ENCODE assay signal across 9 cellular contexts in the genomic region with DNA sequence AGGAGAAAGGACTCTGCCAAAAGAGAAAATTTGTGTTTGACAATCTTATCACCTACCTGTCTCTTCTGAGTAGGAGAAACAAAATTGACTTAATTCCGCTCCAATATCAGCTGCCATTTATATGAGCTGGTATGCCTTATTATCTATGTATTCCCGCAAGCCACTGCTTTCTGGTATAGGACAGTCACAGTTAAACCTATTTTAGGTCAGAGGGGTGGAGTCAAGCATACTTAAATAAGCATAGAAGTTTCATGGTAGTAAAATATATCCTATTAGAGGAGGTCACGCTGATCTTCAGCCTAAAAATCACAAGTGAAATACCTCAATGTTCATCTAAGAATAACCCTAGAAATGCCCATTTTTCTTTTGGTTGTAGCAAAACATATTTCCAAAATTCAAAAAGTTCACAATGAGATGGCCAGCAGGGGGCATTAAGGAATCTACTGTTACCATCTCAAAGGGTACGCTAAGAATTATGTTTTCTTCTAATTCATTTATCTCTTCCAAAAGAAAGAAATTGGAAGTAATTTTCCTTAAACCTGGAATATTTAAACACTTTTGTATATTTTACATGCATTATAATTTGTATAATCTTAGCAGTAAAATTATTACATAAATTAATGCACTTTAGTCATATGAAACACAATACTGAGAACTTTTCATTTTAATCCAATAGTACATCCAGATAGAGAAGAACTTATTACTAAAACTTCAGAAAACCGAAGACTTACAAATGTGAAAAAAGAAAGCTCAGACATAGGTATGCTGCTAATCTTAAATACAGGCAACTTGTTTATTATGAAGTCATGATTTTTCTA. TPM values are rescaled to one million over a fixed set of nuclear protein-coding genes. Genes with fewer than 3 reads are reported as not detected.
DNase-seq lines count a peak whose midpoint lies in the region; ATAC-seq and TF ChIP-seq lines count a peak whose summit lies in the region.
"Had no signal": no experiment of that assay in that cellular context is flagged by ENCODE, and none has a peak within 500 bp of the region (broad histone marks: within the 10 kb centered on the region; RNA-seq: fewer than 3 reads in every experiment).

No MANE protein-coding gene starts in this region.

- ATAC-seq in GM18498 (IDR thresholded peaks at IDR 0.05; ENCODE audit: unreplicated experiment) = no peak

- H3K9me2 ChIP-seq in MM.1S (replicated peaks; ENCODE audit: insufficient read depth, low read length) = no peaks in the 10 kb centered on the region

- no peak overlapping the region for H2AFZ ChIP-seq in MM.1S (ENCODE audit: low read length)

- H3K9ac ChIP-seq in MM.1S (ENCODE audit: low read length) = no peak overlapping the region
- peak overlapping the region; percentile 40 for H3K9ac ChIP-seq in iPS-18a (ENCODE audit: low read length)
- H3K9ac ChIP-seq: BLaER1 treated with 17β-estradiol and CSF1 and Interleukin-3, amounts not matched to agents 10 nM and 100 nM had no signal

- H3K27me3 ChIP-seq in MM.1S (replicated peaks; ENCODE audit: insufficient read depth, low read length) (no peaks in the 10 kb centered on the region), iPS-18a (ENCODE audit: control insufficient read depth, insufficient read depth, low read length) (no peaks in the 10 kb centered on the region), thyroid gland (no peaks in the 10 kb centered on the region)
- H3K27me3 ChIP-seq: BLaER1 treated with 17β-estradiol and CSF1 and Interleukin-3, amounts not matched to agents 10 nM and 100 nM had no signal

- H3K36me3 ChIP-seq in MM.1S (replicated peaks; ENCODE audit: insufficient read depth, low read length) = no peaks in the 10 kb centered on the region
- H3K36me3 ChIP-seq in iPS-18a (ENCODE audit: control insufficient read depth, low read depth, low read length) = no peaks in the 10 kb centered on the region
- H3K36me3 ChIP-seq in thyroid gland = no peaks in the 10 kb centered on the region

- peaks cover 4% of the 10 kb centered on the region; the same call in 1 of the 2 replicates for H3K4me1 ChIP-seq in MM.1S (ENCODE audit: low read length)
- H3K4me1 ChIP-seq in iPS-18a (ENCODE audit: control insufficient read depth, low read depth, low read length) = peaks cover 14% of the 10 kb centered on the region
- no peaks in the 10 kb centered on the region for H3K4me1 ChIP-seq in thyroid gland

- no peaks in the 10 kb centered on the region for H3F3A ChIP-seq in MM.1S (ENCODE audit: insufficient read depth, low read length)

- no peak overlapping the region for H3K4me2 ChIP-seq in MM.1S (ENCODE audit: low read depth, low read length)
- H3K4me2 ChIP-seq: BLaER1 treated with 17β-estradiol and CSF1 and Interleukin-3, amounts not matched to agents 10 nM and 100 nM had no signal

- H3K9me3 ChIP-seq in MM.1S (replicated peaks; ENCODE audit: insufficient read depth, low read length) (no peaks in the 10 kb centered on the region), iPS-18a (ENCODE audit: control insufficient read depth, low read depth, low read length) (no peaks in the 10 kb centered on the region), thyroid gland (no peaks in the 10 kb centered on the region)

- H4K20me1 ChIP-seq in MM.1S (ENCODE audit: insufficient read depth, low read length) = peaks cover 46% of the 10 kb centered on the region

- peak; percentile 4 for DNase-seq in NCI-H2227 (lab: John Stamatoyannopoulos, UW; ENCODE audit: unreplicated experiment)
- no peak for DNase-seq in NCI-H2227 treated with DMSO at 0.1 percent for 48 hours (lab: John Stamatoyannopoulos, UW)
- DNase-seq in MM.1S = peak; percentile 49
- DNase-seq in amniotic stem cell (lab: John Stamatoyannopoulos, UW) = peak; percentile 41
- peak; percentile 12 to 22 for DNase-seq in thyroid gland
- no peak for DNase-seq in putamen (ENCODE audit: low spot score)

- intact Hi-C loops in thyroid gland (cut with DNase I) = loop anchor here (10.0 kb wide), 2 partner anchors 110 to 410 kb away; a partner anchor contains a TSS

- H3K27ac ChIP-seq in MM.1S (ENCODE audit: low read length) (no peak overlapping the region), iPS-18a (ENCODE audit: low read length) (no peak overlapping the region), thyroid gland (no peak overlapping the region)
- H3K27ac ChIP-seq: BLaER1 treated with 17β-estradiol and CSF1 and Interleukin-3, amounts not matched to agents 10 nM and 100 nM had no signal

- H3K4me3 ChIP-seq in MM.1S (ENCODE audit: low read length) = no peak overlapping the region
- peak overlapping the region; percentile 26 for H3K4me3 ChIP-seq in iPS-18a (ENCODE audit: low read length)
- H3K4me3 ChIP-seq in thyroid gland (replicated peaks in 1 of 3) = no peak overlapping the region
- H3K4me3 ChIP-seq: BLaER1 treated with 17β-estradiol and CSF1 and Interleukin-3, amounts not matched to agents 10 nM and 100 nM had no signal

- TF ChIP-seq CTCF in MM.1S (IDR thresholded peaks at IDR 0.05; ENCODE audit: low read length) (peak; percentile 65), thyroid gland (IDR thresholded peaks at IDR 0.05) (peak in 5 of 6 experiments; percentile 33 to 67 (median 51))

- WGBS in thyroid gland, 2 donors = 70 to 71% methylated on average over 5 of the region's 5 CpGs

- peaks cover 100% of the 10 kb centered on the region for H3K79me2 ChIP-seq in MM.1S (ENCODE audit: low read length)

- no peak for TF ChIP-seq POLR2A in thyroid gland (IDR thresholded peaks at IDR 0.05)

RNA-seq across cellular contexts. Expression of gene PPAT, which starts 10.5 kb away (rescaled TPM):
- total RNA-seq in thyroid gland = 1 to 10 TPM; 3.1 to 6.1 (median 4.7) TPM

RNA-seq across cellular contexts. Expression of gene PAICS, which starts 11.2 kb away (rescaled TPM):
- 10 to 100 TPM; 21.7 to 31.5 (median 29.5) TPM for total RNA-seq in thyroid gland

RNA-seq across cellular contexts. Expression of gene AASDH, which starts 37.6 kb away (rescaled TPM):
- total RNA-seq in thyroid gland = 10 to 100 TPM; 15.0 to 23.8 (median 19.4) TPM

RNA-seq across cellular contexts. Expression of gene SRP72, which starts 42.5 kb away (rescaled TPM):
- total RNA-seq in thyroid gland = 10 to 100 TPM; 57.6 to 67.6 (median 59.7) TPM

Comparison
In these comparisons a context has a peak if more than half of its experiments do, and no peak if none do; other contexts are left out.
1. DNase-seq: peak in NCI-H2227 (single experiment), MM.1S (single experiment), amniotic stem cell (single experiment) and thyroid gland (2 of 2); none in NCI-H2227 treated with DMSO at 0.1 percent for 48 hours (single experiment) and putamen (single experiment).